8 cellular contexts compared by ENCODE assay signal in genomic region chr19:46634656-46635218, GRCh38. TPM values are rescaled to one million over a fixed set of nuclear protein-coding genes. Genes with fewer than 3 reads are reported as not detected.
A peak's percentile ranks its signal among the peaks of the same experiment; 100 is the strongest.
DNase-seq lines count a peak whose midpoint lies in the region; ATAC-seq and TF ChIP-seq lines count a peak whose summit lies in the region.

No MANE protein-coding gene starts in this region.

- H3K36me3 ChIP-seq in left ventricle myocardium inferior (no peaks in the 10 kb centered on the region), SJSA1 (no peaks in the 10 kb centered on the region), gastroesophageal sphincter (no peaks in the 10 kb centered on the region)

- intact Hi-C loops in left ventricle myocardium inferior (cut with micrococcal nuclease): no loop called here
- intact Hi-C loops in left ventricle myocardium superior (cut with micrococcal nuclease): no loop called here

- H3K4me1 ChIP-seq in left ventricle myocardium inferior (peaks cover 45% of the 10 kb centered on the region), SJSA1 (replicated peaks) (peaks cover 27% of the 10 kb centered on the region), gastroesophageal sphincter (peaks cover 0 to 51% (median 17%) of the 10 kb centered on the region in 3 donors)

- no peaks in the 10 kb centered on the region for H3K9me3 Mint-ChIP-seq in type B pancreatic cell

- H3K27me3 Mint-ChIP-seq in type B pancreatic cell: peaks cover 28% of the 10 kb centered on the region

- TF ChIP-seq POLR2A in gastroesophageal sphincter (IDR thresholded peaks at IDR 0.05): no peak

- H3K4me3 Mint-ChIP-seq in type B pancreatic cell: peak overlapping the region; percentile 70

- TF ChIP-seq CTCF in left ventricle myocardium inferior (IDR thresholded peaks at IDR 0.05; ENCODE audit: borderline replicate concordance) (no peak), gastroesophageal sphincter (IDR thresholded peaks at IDR 0.05) (no peak), type B pancreatic cell (conservative IDR thresholded peaks at IDR 0.05) (no peak)

- peaks cover 34% of the 10 kb centered on the region for H3K27me3 ChIP-seq in left ventricle myocardium inferior (ENCODE audit: low read depth)
- H3K27me3 ChIP-seq in SJSA1 (replicated peaks): peaks cover 5% of the 10 kb centered on the region; the same call in 1 of the 2 replicates
- no peaks in the 10 kb centered on the region for H3K27me3 ChIP-seq in gastroesophageal sphincter

- H3K27ac Mint-ChIP-seq in type B pancreatic cell: no peak overlapping the region

- H3K4me3 ChIP-seq in left ventricle myocardium inferior (peak overlapping the region; percentile 58), SJSA1 (0 out of 2 replicates have a peak overlapping the region, but pooled peaks have one; percentile 15), gastroesophageal sphincter (peak overlapping the region; percentile 7 to 49)

- peaks cover 22% of the 10 kb centered on the region for H3K4me1 Mint-ChIP-seq in type B pancreatic cell (ENCODE audit: unreplicated experiment)

- H3K27ac ChIP-seq in left ventricle myocardium inferior (replicated peaks) (no peak overlapping the region), SJSA1 (no peak overlapping the region), gastroesophageal sphincter (peak overlapping the region in 2 of 4 donors; percentile 37 to 59)

- no peak for ATAC-seq in left ventricle myocardium superior
- ATAC-seq in gastroesophageal sphincter: no peak
- no peak for ATAC-seq in HG02885 (IDR thresholded peaks at IDR 0.05; ENCODE audit: poor library complexity, unreplicated experiment)
- ATAC-seq in GM21529 (IDR thresholded peaks at IDR 0.05; ENCODE audit: unreplicated experiment): no peak

- H3K9me3 ChIP-seq in left ventricle myocardium inferior (replicated peaks) (no peaks in the 10 kb centered on the region), SJSA1 (replicated peaks) (no peaks in the 10 kb centered on the region), gastroesophageal sphincter (no peaks in the 10 kb centered on the region)

- H3K36me3 Mint-ChIP-seq in type B pancreatic cell: no peaks in the 10 kb centered on the region

- DNase-seq in left ventricle myocardium inferior (no peak), left ventricle myocardium superior (no peak), SJSA1 (ENCODE audit: low read depth in 1 of 2, low spot score in 2 of 2) (no peak), type B pancreatic cell (ENCODE audit: extremely low spot score, unreplicated experiment) (no peak), NCI-H1930 (lab: John Stamatoyannopoulos, UW) (no peak)

- 0 to 15% methylated on average over 1 to 20 of the region's 23 CpGs for WGBS in gastroesophageal sphincter (ENCODE audit: low coverage in 1 of 2), 2 donors

- TF ChIP-seq EP300 in gastroesophageal sphincter (IDR thresholded peaks at IDR 0.05): no peak

RNA-seq across cellular contexts. Expression of gene GNG8, which starts 1.3 kb away (rescaled TPM):
- total RNA-seq in left ventricle myocardium inferior (not detected), left ventricle myocardium superior (not detected), gastroesophageal sphincter (not detected), type B pancreatic cell (ENCODE audit: low replicate concordance) (2.4 TPM in 1 of 2 replicates, not detected in the other)
- not detected in 2 replicates for total RNA-seq in SJSA1 (2014; rRNA removed; shearing (Covaris generic))

RNA-seq across cellular contexts. Expression of gene PTGIR, which starts 9.8 kb away (rescaled TPM):
- total RNA-seq in left ventricle myocardium inferior (3.7 TPM), left ventricle myocardium superior (3.0 TPM), gastroesophageal sphincter (1 to 10 TPM; 3.6 to 5.9 (median 4.3) TPM), type B pancreatic cell (ENCODE audit: low replicate concordance) (0.46 TPM in 1 of 2 replicates, not detected in the other)
- total RNA-seq in SJSA1 (2014; rRNA removed; shearing (Covaris generic)): not detected in 2 replicates

RNA-seq across cellular contexts. Expression of gene DACT3, which starts 26.2 kb away (rescaled TPM):
- total RNA-seq in left ventricle myocardium inferior (18.3 TPM), left ventricle myocardium superior (14.1 TPM), gastroesophageal sphincter (100 to 1,000 TPM in 1 of 4 donors, 10 to 100 TPM in 3; 42.9 to 105 (median 53.1) TPM), type B pancreatic cell (ENCODE audit: low replicate concordance) (1.3 and 24.5 TPM in 2 replicates)
- total RNA-seq in SJSA1 (2014; rRNA removed; shearing (Covaris generic)): 2.4 and 4.4 TPM in 2 replicates

RNA-seq across cellular contexts. Expression of gene CALM3, which starts 33.6 kb away (rescaled TPM):
- total RNA-seq in left ventricle myocardium inferior (294 TPM), left ventricle myocardium superior (323 TPM), gastroesophageal sphincter (100 to 1,000 TPM; 128 to 193 (median 163) TPM), type B pancreatic cell (ENCODE audit: low replicate concordance) (315 and 335 TPM in 2 replicates)
- 232 and 272 TPM in 2 replicates for total RNA-seq in SJSA1 (2014; rRNA removed; shearing (Covaris generic))
